8 cellular contexts compared by ENCODE assay signal in the genomic region with DNA sequence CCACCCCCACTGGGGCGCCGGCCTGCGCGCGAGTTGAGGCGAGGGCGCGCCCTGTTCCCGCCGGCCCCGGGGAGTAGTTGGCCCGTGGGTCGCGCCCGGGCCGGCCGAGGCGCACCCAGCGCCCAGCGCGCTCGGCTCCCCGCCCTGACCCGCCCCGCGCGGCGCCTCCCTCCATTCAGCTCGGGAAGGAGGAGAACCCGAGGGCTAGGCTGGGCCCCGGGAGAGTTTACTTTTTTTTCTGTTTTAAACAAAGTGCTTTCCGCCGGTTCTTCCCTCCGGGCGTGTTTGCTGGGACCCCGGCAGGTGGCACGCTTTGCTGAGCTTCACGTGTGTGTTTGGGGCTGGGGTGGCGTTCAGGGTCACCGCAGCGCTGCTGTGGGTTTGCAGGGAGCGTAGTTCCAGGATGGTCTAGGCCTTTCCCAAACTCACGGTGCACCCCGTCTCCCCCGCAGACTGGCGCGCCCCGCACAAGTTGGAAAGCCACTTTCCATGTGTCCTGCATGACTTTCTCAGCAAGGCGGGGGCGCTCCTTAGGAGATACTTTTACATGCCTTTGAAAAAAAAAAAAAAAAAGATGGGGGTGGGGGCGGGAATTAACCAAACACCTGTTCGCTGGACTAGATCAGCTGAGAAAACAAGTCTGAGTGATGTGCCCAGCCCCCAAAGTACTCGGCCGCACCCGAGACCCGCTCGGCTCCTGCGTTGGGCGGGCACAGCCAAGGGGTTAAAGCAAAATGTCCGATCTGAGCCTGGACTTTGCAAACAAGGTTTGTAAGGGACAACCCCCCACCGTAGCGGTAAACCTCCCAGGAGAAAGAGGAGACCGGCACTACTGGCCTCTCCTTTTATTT. TPM values are rescaled to one million over a fixed set of nuclear protein-coding genes. Genes with fewer than 3 reads are reported as not detected.
DNase-seq lines count a peak whose midpoint lies in the region; ATAC-seq and TF ChIP-seq lines count a peak whose summit lies in the region.

No MANE protein-coding gene starts in this region.

- 1 to 2% methylated on average over 56 to 63 of the region's 63 CpGs for WGBS in lung, 2 donors

- no peaks in the 10 kb centered on the region for H3K79me2 ChIP-seq in DOHH2 (ENCODE audit: control insufficient read depth, low read length)
- H3K79me2 ChIP-seq in Loucy (ENCODE audit: insufficient read depth, low read length): peaks cover 51% of the 10 kb centered on the region

- no peaks in the 10 kb centered on the region for H3F3A ChIP-seq in DOHH2 (ENCODE audit: control insufficient read depth, insufficient read depth)
- H3F3A ChIP-seq in Loucy (ENCODE audit: low read depth): 0 out of 2 replicates have a peak, but pooled peaks cover 4% of the 10 kb centered on the region

- H3K4me2 ChIP-seq in DOHH2 (ENCODE audit: low read length): peak overlapping the region; percentile 66
- peak overlapping the region; percentile 87 for H3K4me2 ChIP-seq in Loucy (ENCODE audit: low read depth, low read length, poor library complexity, severe bottlenecking)

- DNase-seq in activated CD4-positive, alpha-beta T cell treated with anti-CD3 and anti-CD28 coated beads, Interleukin-2, amount 50 U/mL, for 1 hour: peak; percentile 64
- DNase-seq in dorsolateral prefrontal cortex (no peak), lung (ENCODE audit: low spot score) (peak; percentile 49)
- DNase-seq in stimulated activated CD8-positive, alpha-beta memory T cell treated with anti-CD3 and anti-CD28 coated beads, Interleukin-4, amount 100 ng/mL, for 48 hours: peak; percentile 64

- TF ChIP-seq CTCF in DOHH2 (IDR thresholded peaks at IDR 0.05; ENCODE audit: low read depth, low read length, poor library complexity, severe bottlenecking): no peak
- TF ChIP-seq CTCF in Loucy (conservative IDR thresholded peaks at IDR 0.05; ENCODE audit: low read length): peak; percentile 46
- TF ChIP-seq CTCF in dorsolateral prefrontal cortex (IDR thresholded peaks at IDR 0.05 in 54 of 56, conservative IDR thresholded peaks at IDR 0.05 in 2 of 56; ENCODE audit: low read depth in 1 of 56, partially characterized antibody in 56 of 56): peak in 2 of 56 donors; percentile 0 to 7
- no peak for TF ChIP-seq CTCF in lung (IDR thresholded peaks at IDR 0.05; ENCODE audit: control extremely low read depth, extremely low read depth)

- peak overlapping the region; percentile 86 for H2AFZ ChIP-seq in Loucy (ENCODE audit: low read length)

- H3K4me3 ChIP-seq in DOHH2 (ENCODE audit: low read length) (peak overlapping the region; percentile 60), Loucy (ENCODE audit: low read length, poor library complexity, severe bottlenecking) (peak overlapping the region; percentile 90), dorsolateral prefrontal cortex (peak overlapping the region; percentile 54 to 96 (median 78)), lung (peak overlapping the region; percentile 84)

- H3K4me1 ChIP-seq in DOHH2 (ENCODE audit: control insufficient read depth, low read length): peaks cover 3% of the 10 kb centered on the region; the same call in 1 of the 2 replicates
- H3K4me1 ChIP-seq in Loucy (ENCODE audit: insufficient read depth, low read length, poor library complexity, severe bottlenecking): peaks cover 67% of the 10 kb centered on the region
- H3K4me1 ChIP-seq in lung (ENCODE audit: control insufficient read depth in 2 of 2, insufficient read depth in 2 of 2, low read length in 2 of 2): peaks cover 0 to 4% of the 10 kb centered on the region in 2 donors

- H3K9ac ChIP-seq in Loucy (ENCODE audit: low read depth, low read length, poor library complexity, severe bottlenecking): peak overlapping the region; percentile 78

- no peak overlapping the region for H3K27ac ChIP-seq in DOHH2 (ENCODE audit: low read depth, low read length)
- H3K27ac ChIP-seq in dorsolateral prefrontal cortex: peak overlapping the region in 46 of 59 donors; percentile 1 to 85 (median 68)
- peak overlapping the region; percentile 47 to 95 for H3K27ac ChIP-seq in lung (ENCODE audit: low read depth in 1 of 2, low read length in 1 of 2)

- H4K20me1 ChIP-seq in DOHH2 (ENCODE audit: control insufficient read depth, insufficient read depth, low read depth, low read length) (no peaks in the 10 kb centered on the region), Loucy (ENCODE audit: insufficient read depth, low read length, poor library complexity, severe bottlenecking) (peaks cover 40% of the 10 kb centered on the region)

- H3K27me3 ChIP-seq in DOHH2 (ENCODE audit: control insufficient read depth, low read length) (peaks cover 64% of the 10 kb centered on the region), Loucy (ENCODE audit: insufficient read depth, low read length, poor library complexity, severe bottlenecking) (no peaks in the 10 kb centered on the region), dorsolateral prefrontal cortex (peaks cover 0 to 19% (median 0%) of the 10 kb centered on the region in 45 donors), lung (ENCODE audit: control insufficient read depth, insufficient read depth) (no peaks in the 10 kb centered on the region)

- ATAC-seq in lung (ENCODE audit: insufficient read depth, low FRiP score): peak; percentile 72
- no peak for ATAC-seq in GM21619 (IDR thresholded peaks at IDR 0.05; ENCODE audit: unreplicated experiment)
- ATAC-seq in GM21367 (IDR thresholded peaks at IDR 0.05; ENCODE audit: unreplicated experiment): no peak

- no peaks in the 10 kb centered on the region for H3K9me3 ChIP-seq in DOHH2 (ENCODE audit: control insufficient read depth, insufficient read depth, low read length)
- no peaks in the 10 kb centered on the region for H3K9me3 ChIP-seq in Loucy (ENCODE audit: insufficient read depth, low read depth, low read length)
- no peaks in the 10 kb centered on the region for H3K9me3 ChIP-seq in lung (ENCODE audit: control insufficient read depth in 2 of 2, insufficient read depth in 1 of 2, low read length in 1 of 2)

- no peaks in the 10 kb centered on the region for H3K36me3 ChIP-seq in DOHH2 (ENCODE audit: control insufficient read depth, low read length)
- no peaks in the 10 kb centered on the region for H3K36me3 ChIP-seq in Loucy (ENCODE audit: insufficient read depth, low read length)
- no peaks in the 10 kb centered on the region for H3K36me3 ChIP-seq in lung (ENCODE audit: control insufficient read depth in 2 of 2, insufficient read depth in 2 of 2, low read length in 2 of 2)

- intact Hi-C loops in dorsolateral prefrontal cortex (cut with DNase I): loop anchor here in 1 of 2 donors (2.0 kb wide), 1 partner anchor 35 kb away; no protein-coding TSS in a partner anchor

- H3K9me2 ChIP-seq in DOHH2 (replicated peaks; ENCODE audit: control insufficient read depth, low read length): no peaks in the 10 kb centered on the region
- no peaks in the 10 kb centered on the region for H3K9me2 ChIP-seq in Loucy (replicated peaks; ENCODE audit: low read depth, low read length)

RNA-seq across cellular contexts. Expression of gene ITGA6, which starts 0.8 kb away (rescaled TPM):
- total RNA-seq in dorsolateral prefrontal cortex: 10 to 100 TPM; 15.5 to 84.3 (median 30.7) TPM
- total RNA-seq in lung: 100 to 1,000 TPM in 1 of 2 donors, 10 to 100 TPM in 1; 84.7 to 105 TPM
- polyA plus RNA-seq in lung: 10 to 100 TPM; 13.2 to 19.1 TPM

Comparison
In these comparisons a context has a peak if more than half of its experiments do, and no peak if none do; other contexts are left out.
1. DNase-seq: peak in activated CD4-positive, alpha-beta T cell treated with anti-CD3 and anti-CD28 coated beads, Interleukin-2, amount 50 U/mL, for 1 hour (single experiment), lung (single experiment) and stimulated activated CD8-positive, alpha-beta memory T cell treated with anti-CD3 and anti-CD28 coated beads, Interleukin-4, amount 100 ng/mL, for 48 hours (single experiment); none in dorsolateral prefrontal cortex (0 of 10).
2. Peak in every context shown above with its lines, with median percentiles within 50 percentile points of each other: H3K4me3 ChIP-seq.